In genomic region chr2:161273038-161273760, GRCh38 we compare ENCODE assay signal across 9 cellular contexts. TPM values are rescaled to one million over a fixed set of nuclear protein-coding genes. Genes with fewer than 3 reads are reported as not detected.
A peak's percentile ranks its signal among the peaks of the same experiment; 100 is the strongest.
DNase-seq lines count a peak whose midpoint lies in the region; ATAC-seq, FAIRE-seq and TF ChIP-seq lines count a peak whose summit lies in the region.
"Had no signal": no experiment of that assay in that cellular context is flagged by ENCODE, and none has a peak within 500 bp of the region (broad histone marks: within the 10 kb centered on the region; RNA-seq: fewer than 3 reads in every experiment).

No MANE protein-coding gene starts in this region.

- DNase-seq in DMS53 (lab: John Stamatoyannopoulos, UW) (peak; percentile 87), NCI-H226 (peak; percentile 11), amniotic stem cell (lab: John Stamatoyannopoulos, UW) (peak; percentile 44), keratinocyte (ENCODE audit: low read depth, low spot score) (peak; percentile 19), tibial artery (no peak)
- DNase-seq in T-helper 2 cell treated with Interferon-gamma antibody and Interleukin-4, amounts not matched to agents 5 μg/mL and 100 μg/mL, for 36 hours (ENCODE audit: low spot score) = no peak

- H4K20me1 ChIP-seq in keratinocyte (ENCODE audit: control insufficient read depth, extremely low read depth, insufficient read depth, low read length) = no peaks in the 10 kb centered on the region

- H3K27me3 ChIP-seq in keratinocyte (ENCODE audit: control insufficient read depth, extremely low read depth, insufficient read depth, low read length) (no peaks in the 10 kb centered on the region), tibial artery (no peaks in the 10 kb centered on the region)

- peak; percentile 75 for FAIRE-seq in keratinocyte (lab: Jason Lieb, UNC)

- H3K79me2 ChIP-seq in keratinocyte (ENCODE audit: control insufficient read depth, insufficient read depth, low read length) = no peaks in the 10 kb centered on the region

- no peaks in the 10 kb centered on the region for H3K36me3 Mint-ChIP-seq in T-helper 2 cell treated with Interferon-gamma antibody and Interleukin-4, amounts not matched to agents 5 μg/mL and 100 μg/mL, for 36 hours (ENCODE audit: low read depth)

- H3K36me3 ChIP-seq in keratinocyte (ENCODE audit: control insufficient read depth in 2 of 2, extremely low read depth in 1 of 2, insufficient read depth in 2 of 2, low read length in 2 of 2) = no peaks in the 10 kb centered on the region
- H3K36me3 ChIP-seq in tibial artery = no peaks in the 10 kb centered on the region

- intact Hi-C loops in tibial artery (cut with DNase I; ENCODE audit: low total_unique reads) = no loop called here

- TF ChIP-seq CTCF in keratinocyte (optimal IDR thresholded peaks at IDR 0.05 in 1 of 3, IDR thresholded peaks at IDR 0.05 in 1 of 3, conservative IDR thresholded peaks at IDR 0.05 in 1 of 3; ENCODE audit: extremely low read depth in 1 of 3, insufficient read depth in 2 of 3, low read length in 3 of 3) (peak in 2 of 3 experiments; percentile 39 to 49), tibial artery (IDR thresholded peaks at IDR 0.05) (peak; percentile 62 to 65)

- H3K4me3 ChIP-seq in keratinocyte (ENCODE audit: control insufficient read depth in 2 of 3, extremely low read depth in 1 of 3, insufficient read depth in 2 of 3, low read depth in 1 of 3, low read length in 3 of 3) (no peak overlapping the region), tibial artery (no peak overlapping the region)

- H3K27ac Mint-ChIP-seq in T-helper 2 cell treated with Interferon-gamma antibody and Interleukin-4, amounts not matched to agents 5 μg/mL and 100 μg/mL, for 36 hours = no peak overlapping the region
- H3K27ac Mint-ChIP-seq: stimulated activated naive CD8-positive, alpha-beta T cell treated with anti-CD3 and anti-CD28 coated beads, Interleukin-15, Interleukin-2, amounts not matched to agents 100 ng/mL and 50 ng/mL, for 24 hours had no signal

- H3K9ac ChIP-seq in keratinocyte (ENCODE audit: control insufficient read depth, extremely low read depth, insufficient read depth, low read length) = no peak overlapping the region

- H3K9me3 ChIP-seq in keratinocyte (ENCODE audit: control insufficient read depth, low read depth, low read length) (no peaks in the 10 kb centered on the region), tibial artery (no peaks in the 10 kb centered on the region)

- no peak overlapping the region for H3K4me3 Mint-ChIP-seq in T-helper 2 cell treated with Interferon-gamma antibody and Interleukin-4, amounts not matched to agents 5 μg/mL and 100 μg/mL, for 36 hours
- H3K4me3 Mint-ChIP-seq: stimulated activated naive CD8-positive, alpha-beta T cell treated with anti-CD3 and anti-CD28 coated beads, Interleukin-15, Interleukin-2, amounts not matched to agents 100 ng/mL and 50 ng/mL, for 24 hours had no signal

- no peaks in the 10 kb centered on the region for H3K9me3 Mint-ChIP-seq in T-helper 2 cell treated with Interferon-gamma antibody and Interleukin-4, amounts not matched to agents 5 μg/mL and 100 μg/mL, for 36 hours
- H3K9me3 Mint-ChIP-seq: stimulated activated naive CD8-positive, alpha-beta T cell treated with anti-CD3 and anti-CD28 coated beads, Interleukin-15, Interleukin-2, amounts not matched to agents 100 ng/mL and 50 ng/mL, for 24 hours had no signal

- peak; percentile 76 for ATAC-seq in GM19023 (IDR thresholded peaks at IDR 0.05; ENCODE audit: unreplicated experiment)
- peak; percentile 84 for ATAC-seq in HG03342 (IDR thresholded peaks at IDR 0.05; ENCODE audit: unreplicated experiment)

- H2AFZ ChIP-seq in keratinocyte (ENCODE audit: control insufficient read depth, low read length) = peak overlapping the region; percentile 43

- no peak overlapping the region for H3K27ac ChIP-seq in keratinocyte (ENCODE audit: control insufficient read depth, insufficient read depth, low read length)
- no peak overlapping the region for H3K27ac ChIP-seq in tibial artery

- no peaks in the 10 kb centered on the region for H3K9me1 ChIP-seq in keratinocyte (ENCODE audit: control insufficient read depth, extremely low read depth, insufficient read depth, low read length)

- peaks cover 19% of the 10 kb centered on the region for H3K27me3 Mint-ChIP-seq in T-helper 2 cell treated with Interferon-gamma antibody and Interleukin-4, amounts not matched to agents 5 μg/mL and 100 μg/mL, for 36 hours (ENCODE audit: low read depth)

- dilution Hi-C loops in keratinocyte (cut with MboI; ENCODE audit: extremely low pct_ligation_motif_present, low sequenced_read_pairs) = no loop called here

- H3K4me1 ChIP-seq in keratinocyte (ENCODE audit: control insufficient read depth, extremely low read depth, insufficient read depth, low read length) (no peaks in the 10 kb centered on the region), tibial artery (no peaks in the 10 kb centered on the region)

- peaks cover 4% of the 10 kb centered on the region for H3K4me1 Mint-ChIP-seq in T-helper 2 cell treated with Interferon-gamma antibody and Interleukin-4, amounts not matched to agents 5 μg/mL and 100 μg/mL, for 36 hours (ENCODE audit: low read depth)

- no peak overlapping the region for H3K4me2 ChIP-seq in keratinocyte (ENCODE audit: control insufficient read depth, extremely low read depth, insufficient read depth, low read depth, low read length)

RNA-seq across cellular contexts. Expression of gene PSMD14, which starts 35.0 kb away (rescaled TPM):
- polyA plus RNA-seq in keratinocyte = 85.7 to 136 TPM (median 88.4 TPM) in 3 replicates
- polyA plus RNA-seq in keratinocyte (2011; ENCODE audit: low read depth) = 219 TPM
- 73.3 and 128 TPM in 2 replicates for polyA plus RNA-seq in keratinocyte (2011; cell fraction: cytosol; rRNA removed)
- polyA plus RNA-seq in keratinocyte (2011; cell fraction: nucleus; rRNA removed) = 66.6 and 102 TPM in 2 replicates
- 82.3 and 88.4 TPM in 2 replicates for polyA plus RNA-seq in keratinocyte (2012; ENCODE audit: low replicate concordance)
- 13.0 to 73.7 TPM (median 34.4 TPM) in 3 replicates for polyA minus RNA-seq in keratinocyte
- polyA minus RNA-seq in keratinocyte (2011; cell fraction: cytosol; rRNA and poly(A)+ RNA removed) = 63.7 TPM
- 37.2 and 58.5 TPM in 2 replicates for polyA minus RNA-seq in keratinocyte (2011; cell fraction: nucleus; rRNA and poly(A)+ RNA removed)

Comparison
In these comparisons a context has a peak if more than half of its experiments do, and no peak if none do; other contexts are left out.
1. DNase-seq: peak in DMS53 (single experiment), NCI-H226 (single experiment), amniotic stem cell (single experiment) and keratinocyte (single experiment); none in tibial artery (0 of 2) and T-helper 2 cell treated with Interferon-gamma antibody and Interleukin-4, amounts not matched to agents 5 μg/mL and 100 μg/mL, for 36 hours (single experiment).